24 cellular contexts compared by ENCODE assay signal in the genomic region with DNA sequence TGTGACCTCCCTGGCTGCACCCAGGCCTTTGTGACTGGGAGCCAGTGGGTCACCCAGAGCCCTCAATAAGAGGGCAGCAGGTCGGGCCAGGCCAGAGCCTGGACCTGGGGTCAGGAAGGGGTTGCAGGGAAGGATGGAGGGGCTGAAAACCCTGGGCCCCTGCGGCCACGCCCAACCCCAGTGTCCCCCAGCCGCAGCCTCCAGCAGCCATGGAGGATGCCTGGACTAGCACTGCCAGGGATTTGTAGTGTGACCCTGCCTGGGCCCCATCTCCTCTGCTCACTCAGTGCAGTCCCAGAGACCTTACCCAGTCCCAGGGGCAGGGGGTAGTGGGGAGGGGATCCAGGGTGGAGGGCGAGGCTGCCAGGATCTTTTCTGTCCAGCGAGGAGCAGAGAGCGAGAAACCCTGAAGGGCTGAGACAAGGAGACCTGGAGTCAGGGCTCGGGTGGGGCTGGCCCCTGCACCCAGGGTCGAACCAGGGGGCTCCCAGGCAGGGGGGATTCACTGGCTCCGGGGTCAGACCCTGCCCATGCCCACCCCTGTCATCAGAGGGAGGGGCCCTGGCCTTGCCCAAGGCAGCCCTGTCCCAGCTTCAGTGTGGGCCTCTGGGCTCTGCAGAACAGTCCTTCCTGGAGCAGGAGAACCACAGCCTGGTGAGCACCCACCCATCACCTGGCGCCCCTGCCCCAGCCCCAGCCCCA.
"Had no signal": no experiment of that assay in that cellular context is flagged by ENCODE, and none has a peak within 500 bp of the region (broad histone marks: within the 10 kb centered on the region; RNA-seq: fewer than 3 reads in every experiment).

No MANE protein-coding gene starts in this region.

- ATAC-seq: activated CD4-positive, CD25-positive, alpha-beta regulatory T cell treated with anti-CD3 and anti-CD28 coated beads, Interleukin-2, amount 50 U/mL, for 24 hours; body of pancreas; gastroesophageal sphincter; left colon; natural killer cell treated with Interleukin-12 subunit alpha and Interleukin-12 subunit beta and Interleukin-15 and Interleukin-18, amount 100 ng/mL, for 72 hours; right lobe of liver; stimulated activated memory B cell treated with anti-CD40 and anti-IgM and Interleukin-4, amounts not matched to agents 10 μg/mL and 1 μg/mL and 100 μg/mL, for 72 hours; stimulated activated naive CD8-positive, alpha-beta T cell treated with anti-CD3 and anti-CD28 coated beads, Interleukin-15, amount 100 ng/mL, for 72 hours had no signal

- H3K4me3 ChIP-seq: body of pancreas, colonic mucosa, dorsolateral prefrontal cortex, gastroesophageal sphincter, right lobe of liver, skin epidermis had no signal

- H3K9me3 ChIP-seq: body of pancreas, colonic mucosa, gastroesophageal sphincter, right lobe of liver had no signal

- H3K36me3 ChIP-seq: colonic mucosa, gastroesophageal sphincter, right lobe of liver had no signal

- H3K27ac ChIP-seq: body of pancreas, colonic mucosa, dorsolateral prefrontal cortex, gastroesophageal sphincter, right lobe of liver, skin epidermis, VCaP had no signal

- DNase-seq: activated CD4-positive, alpha-beta T cell treated with anti-CD3 and anti-CD28 coated beads for 48 hours; activated CD4-positive, alpha-beta T cell treated with anti-CD3 and anti-CD28 coated beads, Interleukin-2, amount 50 U/mL, for 48 hours; activated CD8-positive, alpha-beta memory T cell treated with anti-CD3 and anti-CD28 coated beads for 24 hours; anterior cingulate cortex; body of pancreas; cerebellar nuclear complex; colonic mucosa; effector memory CD4-positive, alpha-beta T cell; hippocampal formation; kidney; left colon; stimulated activated CD4-positive, alpha-beta T cell treated with anti-CD3 and anti-CD28 coated beads, Interleukin-4, amount 100 ng/mL, for 4 hours; stimulated activated CD8-positive, alpha-beta memory T cell treated with anti-CD3 and anti-CD28 coated beads, Interleukin-4, amount 100 ng/mL, for 48 hours; stimulated activated naive CD8-positive, alpha-beta T cell treated with anti-CD3 and anti-CD28 coated beads, Interleukin-15, amount 100 ng/mL, for 72 hours; substantia nigra; T-helper 9 cell had no signal

- H3K4me1 ChIP-seq: body of pancreas, colonic mucosa, gastroesophageal sphincter, right lobe of liver had no signal

- H3K27me3 ChIP-seq: body of pancreas, colonic mucosa, dorsolateral prefrontal cortex, gastroesophageal sphincter, right lobe of liver had no signal
